In the genomic region with DNA sequence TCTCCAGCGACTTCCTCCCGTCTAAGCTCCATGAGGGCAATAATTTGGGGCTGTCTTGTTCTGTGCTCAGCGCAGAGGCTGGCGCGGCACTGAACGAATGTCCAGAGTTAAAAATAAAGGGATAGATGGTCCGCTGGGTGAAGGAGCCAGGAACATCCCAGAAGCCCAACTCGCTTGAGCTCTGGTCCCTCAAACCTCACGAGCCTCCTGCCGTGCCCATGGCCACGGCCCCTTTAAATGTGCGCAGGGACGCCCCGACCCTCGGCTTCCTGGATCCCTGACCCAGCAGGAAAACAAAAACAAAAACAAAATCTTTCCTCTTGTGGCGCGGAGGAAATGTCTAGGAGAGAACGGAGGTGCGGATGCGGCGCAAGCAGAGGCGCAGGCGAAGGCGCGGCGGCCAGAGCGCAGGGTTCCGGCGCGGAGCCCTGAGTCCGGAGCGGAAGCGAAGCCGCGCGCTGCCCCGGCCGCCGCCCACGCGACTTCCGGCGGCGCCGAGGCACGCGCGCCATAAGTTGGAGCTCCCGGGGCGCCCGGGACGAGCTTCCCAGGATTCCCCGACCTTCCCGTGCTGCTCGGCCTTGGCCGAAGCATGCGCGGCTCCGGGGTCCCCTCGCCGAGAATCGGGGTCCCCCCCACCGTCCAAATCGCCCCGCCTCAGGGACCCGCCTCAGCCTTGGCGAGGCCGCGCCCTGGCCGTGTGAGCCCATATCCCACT, we compare ENCODE assay signal across 11 cellular contexts. TPM values are rescaled to one million over a fixed set of nuclear protein-coding genes. Genes with fewer than 3 reads are reported as not detected.
DNase-seq lines count a peak whose midpoint lies in the region; ATAC-seq, FAIRE-seq and TF ChIP-seq lines count a peak whose summit lies in the region.
"Had no signal": no experiment of that assay in that cellular context is flagged by ENCODE, and none has a peak within 500 bp of the region (broad histone marks: within the 10 kb centered on the region; RNA-seq: fewer than 3 reads in every experiment).

No MANE protein-coding gene starts in this region.

- peak overlapping the region; percentile 17 for H2AFZ ChIP-seq in endothelial cell of umbilical vein (ENCODE audit: low read depth, low read length)

- no TSS peak for BruUV-seq in endothelial cell of umbilical vein (replicated peaks; lab: Mats Ljungman, UMichigan)
- no TSS peak for BruUV-seq in Calu3 (replicated peaks; lab: Mats Ljungman, UMichigan)

- no peaks in the 10 kb centered on the region for H3K9me1 ChIP-seq in endothelial cell of umbilical vein (replicated peaks; ENCODE audit: control insufficient read depth, extremely low read depth, insufficient read depth, low read length)

- CTCF ChIA-PET in RWPE1 (lab: Yijun Ruan, JAX), result no interaction called here
- CTCF ChIA-PET in endothelial cell of umbilical vein (lab: Charles Lee), result no interaction called here
- CTCF ChIA-PET in Calu3 (lab: Charles Lee), result no interaction called here

- no peak overlapping the region for H3K27ac Mint-ChIP-seq in mesothelial cell of epicardium
- H3K27ac Mint-ChIP-seq in Calu3 (ENCODE audit: unreplicated experiment), result no peak overlapping the region

- H3K27me3 ChIP-seq in endothelial cell of umbilical vein (ENCODE audit: control insufficient read depth in 2 of 2, insufficient read depth in 2 of 2, low read length in 2 of 2), result no peaks in the 10 kb centered on the region
- H3K27me3 ChIP-seq in prostate gland (replicated peaks; ENCODE audit: insufficient read depth), result no peaks in the 10 kb centered on the region

- POLR2A ChIA-PET in RWPE1 (lab: Yijun Ruan, JAX; ENCODE audit: low non-redundant PET) (interaction anchor here (0.7 kb wide), 1 partner anchor 225 kb away, joined by 3 read pairs; no protein-coding TSS in a partner anchor), endothelial cell of umbilical vein (lab: Charles Lee) (interaction anchor here (0.6 kb wide), 1 partner anchor 453 kb away, joined by 5 read pairs; a partner anchor contains a TSS)

- intact Hi-C loops in endothelial cell of umbilical vein (cut with micrococcal nuclease), result no loop called here
- intact Hi-C loops in prostate gland (cut with DNase I), result no loop called here
- intact Hi-C loops in Calu3 (cut with micrococcal nuclease; ENCODE audit: unreplicated experiment), result no loop called here

- H3K79me2 ChIP-seq in endothelial cell of umbilical vein (ENCODE audit: control insufficient read depth, insufficient read depth, low read length), result no peaks in the 10 kb centered on the region

- DNase-seq in AG09309 (ENCODE audit: low read depth) (no peak), RWPE1 (ENCODE audit: low spot score) (peak; percentile 5), endothelial cell of umbilical vein (ENCODE audit: low read depth, low spot score) (no peak), prostate gland (ENCODE audit: low spot score) (no peak), mesothelial cell of epicardium (ENCODE audit: low spot score in 2 of 2, unreplicated experiment in 2 of 2) (no peak), GM13976 (ENCODE audit: low spot score) (no peak), Calu3 (no peak)
- DNase-seq: activated effector memory CD4-positive, alpha-beta T cell treated with Interleukin-2 at 50 U/mL for 16 hours had no signal

- no peak overlapping the region for H3K4me2 ChIP-seq in endothelial cell of umbilical vein (ENCODE audit: insufficient read depth, low read length)

- H3K9me3 ChIP-seq in endothelial cell of umbilical vein (replicated peaks; ENCODE audit: control insufficient read depth, insufficient read depth, low read length) (no peaks in the 10 kb centered on the region), prostate gland (no peaks in the 10 kb centered on the region)

- H4K20me1 ChIP-seq in endothelial cell of umbilical vein (replicated peaks; ENCODE audit: control insufficient read depth, extremely low read depth, insufficient read depth, low read length), result no peaks in the 10 kb centered on the region

- H3K27me3 Mint-ChIP-seq in mesothelial cell of epicardium (ENCODE audit: low read depth), result peaks cover 21% of the 10 kb centered on the region
- peaks cover 36% of the 10 kb centered on the region for H3K27me3 Mint-ChIP-seq in Calu3 (ENCODE audit: unreplicated experiment)

- TF ChIP-seq POLR2A in endothelial cell of umbilical vein (IDR thresholded peaks at IDR 0.05; ENCODE audit: low read depth, low read length) (no peak), prostate gland (IDR thresholded peaks at IDR 0.05) (no peak)

- WGBS in prostate gland, result 19% methylated on average over 54 of the region's 70 CpGs

- no peak for ATAC-seq in HG02678 (IDR thresholded peaks at IDR 0.05; ENCODE audit: unreplicated experiment)

- TF ChIP-seq CTCF in AG09309 (IDR thresholded peaks at IDR 0.05; ENCODE audit: control insufficient read depth, insufficient read depth, low read depth, low read length, missing control alignments) (no peak), RWPE1 (conservative IDR thresholded peaks at IDR 0.05; ENCODE audit: low read depth) (no peak), endothelial cell of umbilical vein (IDR thresholded peaks at IDR 0.05; ENCODE audit: extremely low read depth in 1 of 2, insufficient read depth in 1 of 2, low read depth in 1 of 2, low read length in 2 of 2) (no peak), prostate gland (IDR thresholded peaks at IDR 0.05) (no peak), mesothelial cell of epicardium (IDR thresholded peaks at IDR 0.05; ENCODE audit: unreplicated experiment) (no peak), GM13976 (IDR thresholded peaks at IDR 0.05; ENCODE audit: borderline replicate concordance, control extremely low read depth, extremely low read depth, insufficient read depth, missing control alignments) (no peak), Calu3 (IDR thresholded peaks at IDR 0.05; ENCODE audit: unreplicated experiment) (no peak)

- H3K4me3 ChIP-seq in AG09309 (ENCODE audit: control insufficient read depth, low read depth, low read length) (peak overlapping the region; percentile 32), endothelial cell of umbilical vein (replicated peaks in 1 of 3; ENCODE audit: insufficient read depth in 1 of 3, low read depth in 1 of 3, low read length in 3 of 3) (no peak overlapping the region), prostate gland (peak overlapping the region; percentile 9 to 22)

- no peak overlapping the region for H3K4me3 Mint-ChIP-seq in mesothelial cell of epicardium
- no peak overlapping the region for H3K4me3 Mint-ChIP-seq in Calu3 (ENCODE audit: low read depth, unreplicated experiment)

- no peak for FAIRE-seq in endothelial cell of umbilical vein (lab: Jason Lieb, UNC)
- FAIRE-seq: H54 had no signal

- H3K36me3 ChIP-seq in endothelial cell of umbilical vein (ENCODE audit: control insufficient read depth in 2 of 2, extremely low read depth in 1 of 2, insufficient read depth in 2 of 2, low read length in 2 of 2) (no peaks in the 10 kb centered on the region), prostate gland (no peaks in the 10 kb centered on the region)

- no peaks in the 10 kb centered on the region for H3K4me1 ChIP-seq in endothelial cell of umbilical vein (ENCODE audit: control insufficient read depth, extremely low read depth, insufficient read depth, low read length)
- no peaks in the 10 kb centered on the region for H3K4me1 ChIP-seq in prostate gland (replicated peaks)

- dilution Hi-C loops in endothelial cell of umbilical vein (cut with MboI; ENCODE audit: extremely low pct_ligation_motif_present, low sequenced_read_pairs), result no loop called here

- H3K4me1 Mint-ChIP-seq in mesothelial cell of epicardium (no peaks in the 10 kb centered on the region), Calu3 (ENCODE audit: low read depth, unreplicated experiment) (no peaks in the 10 kb centered on the region)

- H3K9ac ChIP-seq in endothelial cell of umbilical vein (replicated peaks; ENCODE audit: extremely low read depth, insufficient read depth, low read length), result no peak overlapping the region

- in situ Hi-C loops in GM13976 (cut with MboI; ENCODE audit: low sequenced_read_pairs, unreplicated experiment), result no loop called here

- H3K9me3 Mint-ChIP-seq in mesothelial cell of epicardium (peaks cover 19% of the 10 kb centered on the region), Calu3 (ENCODE audit: low read depth, unreplicated experiment) (peaks cover 11% of the 10 kb centered on the region)

- no peaks in the 10 kb centered on the region for H3K36me3 Mint-ChIP-seq in mesothelial cell of epicardium
- no peaks in the 10 kb centered on the region for H3K36me3 Mint-ChIP-seq in Calu3 (ENCODE audit: insufficient read depth, unreplicated experiment)

- H3K27ac ChIP-seq in RWPE1 (no peak overlapping the region), endothelial cell of umbilical vein (ENCODE audit: insufficient read depth, low read depth, low read length) (no peak overlapping the region), prostate gland (no peak overlapping the region)

TF ChIP-seq in endothelial cell of umbilical vein, 7 proteins besides CTCF, POLR2A, EP300 and RAD21:
- no peak for TF ChIP-seq JUN (IDR thresholded peaks at IDR 0.05; ENCODE audit: borderline replicate concordance, insufficient read depth, insufficient read length, low read depth)
- no peak for TF ChIP-seq MYC (IDR thresholded peaks at IDR 0.05; ENCODE audit: low read depth, low read length)
- TF ChIP-seq FOS (IDR thresholded peaks at IDR 0.05; ENCODE audit: borderline replicate concordance, insufficient read depth, low read length), result no peak
- TF ChIP-seq GATA2 (IDR thresholded peaks at IDR 0.05; ENCODE audit: insufficient read depth, insufficient read length, low read depth, low read length), result no peak
- no peak for TF ChIP-seq EZH2 (IDR thresholded peaks at IDR 0.05; ENCODE audit: borderline replicate concordance, low read depth, low read length, severe bottlenecking)
- TF ChIP-seq, protein P1, sequence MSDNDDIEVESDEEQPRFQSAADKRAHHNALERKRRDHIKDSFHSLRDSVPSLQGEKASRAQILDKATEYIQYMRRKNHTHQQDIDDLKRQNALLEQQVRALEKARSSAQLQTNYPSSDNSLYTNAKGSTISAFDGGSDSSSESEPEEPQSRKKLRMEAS (IDR thresholded peaks at IDR 0.05; ENCODE audit: insufficient read depth, insufficient read length), result no peak
- TF ChIP-seq POLR2AphosphoS5 (IDR thresholded peaks at IDR 0.05; ENCODE audit: insufficient read depth, low read depth, low read length), result no peak

RNA-seq across cellular contexts. Expression of a gene that starts 52.9 kb away (rescaled TPM):
- total RNA-seq in endothelial cell of umbilical vein (not detected in 2 replicates), prostate gland (under 1 TPM in 1 of 2 donors, not detected in 1; 0.11 TPM), mesothelial cell of epicardium (0.89 to 1.0 TPM (median 0.99 TPM) in 3 replicates), Calu3 (2022) (2.7 and 3.5 TPM in 2 replicates)
- polyA plus RNA-seq in endothelial cell of umbilical vein, result not detected in 2 replicates
- polyA plus RNA-seq in endothelial cell of umbilical vein (2011; cell fraction: cytosol; rRNA removed), result not detected in 2 replicates
- not detected in 2 replicates for polyA plus RNA-seq in endothelial cell of umbilical vein (2011; cell fraction: nucleus; rRNA removed)
- polyA plus RNA-seq in endothelial cell of umbilical vein (2012), result not detected in 2 replicates
- polyA minus RNA-seq in endothelial cell of umbilical vein, result not detected in 2 replicates
- polyA minus RNA-seq in endothelial cell of umbilical vein (2011; cell fraction: cytosol; rRNA and poly(A)+ RNA removed), result not detected
- not detected in 2 replicates for polyA minus RNA-seq in endothelial cell of umbilical vein (2011; cell fraction: nucleus; rRNA and poly(A)+ RNA removed)
- total RNA-seq: myocyte had no signal

Comparison
In these comparisons a context has a peak if more than half of its experiments do, and no peak if none do; other contexts are left out.
1. H3K4me3 ChIP-seq: peak in AG09309 (single experiment) and prostate gland (2 of 2); none in endothelial cell of umbilical vein (0 of 3).